ENCODE assay signal across 1 cellular context in the genomic region with DNA sequence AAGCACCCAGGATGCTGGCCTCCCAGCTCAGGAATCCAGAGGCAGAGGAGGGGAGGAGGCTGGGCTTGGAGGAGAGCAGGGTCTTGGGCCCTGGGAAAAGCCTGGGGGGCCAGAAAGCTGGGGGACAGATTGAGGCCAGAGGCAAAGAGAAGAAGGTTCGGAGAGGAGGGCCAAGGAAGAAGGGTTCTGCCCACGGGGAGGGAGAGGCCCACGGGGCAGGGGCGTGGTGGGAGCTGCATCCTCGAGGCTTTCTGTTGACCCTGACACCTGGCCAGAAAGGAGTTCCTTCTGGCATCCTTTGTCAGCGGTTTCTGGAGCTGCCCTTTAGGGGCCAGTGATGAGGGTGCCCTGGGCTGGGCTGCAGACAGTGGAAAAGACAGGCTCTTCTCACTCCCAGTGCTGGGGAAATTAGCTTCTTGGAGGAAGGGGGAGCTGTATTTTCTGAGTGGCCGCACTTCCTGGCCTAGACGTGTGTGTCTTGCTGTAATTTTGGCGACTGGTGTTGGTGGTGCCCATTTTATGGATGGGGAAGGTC.
TF ChIP-seq lines count a peak whose summit lies in the region.

No MANE protein-coding gene starts in this region.

TF ChIP-seq in GM23338, 12 proteins besides CTCF, POLR2A, EP300 and RAD21 (continued from another document):
- TF ChIP-seq, protein P1, sequence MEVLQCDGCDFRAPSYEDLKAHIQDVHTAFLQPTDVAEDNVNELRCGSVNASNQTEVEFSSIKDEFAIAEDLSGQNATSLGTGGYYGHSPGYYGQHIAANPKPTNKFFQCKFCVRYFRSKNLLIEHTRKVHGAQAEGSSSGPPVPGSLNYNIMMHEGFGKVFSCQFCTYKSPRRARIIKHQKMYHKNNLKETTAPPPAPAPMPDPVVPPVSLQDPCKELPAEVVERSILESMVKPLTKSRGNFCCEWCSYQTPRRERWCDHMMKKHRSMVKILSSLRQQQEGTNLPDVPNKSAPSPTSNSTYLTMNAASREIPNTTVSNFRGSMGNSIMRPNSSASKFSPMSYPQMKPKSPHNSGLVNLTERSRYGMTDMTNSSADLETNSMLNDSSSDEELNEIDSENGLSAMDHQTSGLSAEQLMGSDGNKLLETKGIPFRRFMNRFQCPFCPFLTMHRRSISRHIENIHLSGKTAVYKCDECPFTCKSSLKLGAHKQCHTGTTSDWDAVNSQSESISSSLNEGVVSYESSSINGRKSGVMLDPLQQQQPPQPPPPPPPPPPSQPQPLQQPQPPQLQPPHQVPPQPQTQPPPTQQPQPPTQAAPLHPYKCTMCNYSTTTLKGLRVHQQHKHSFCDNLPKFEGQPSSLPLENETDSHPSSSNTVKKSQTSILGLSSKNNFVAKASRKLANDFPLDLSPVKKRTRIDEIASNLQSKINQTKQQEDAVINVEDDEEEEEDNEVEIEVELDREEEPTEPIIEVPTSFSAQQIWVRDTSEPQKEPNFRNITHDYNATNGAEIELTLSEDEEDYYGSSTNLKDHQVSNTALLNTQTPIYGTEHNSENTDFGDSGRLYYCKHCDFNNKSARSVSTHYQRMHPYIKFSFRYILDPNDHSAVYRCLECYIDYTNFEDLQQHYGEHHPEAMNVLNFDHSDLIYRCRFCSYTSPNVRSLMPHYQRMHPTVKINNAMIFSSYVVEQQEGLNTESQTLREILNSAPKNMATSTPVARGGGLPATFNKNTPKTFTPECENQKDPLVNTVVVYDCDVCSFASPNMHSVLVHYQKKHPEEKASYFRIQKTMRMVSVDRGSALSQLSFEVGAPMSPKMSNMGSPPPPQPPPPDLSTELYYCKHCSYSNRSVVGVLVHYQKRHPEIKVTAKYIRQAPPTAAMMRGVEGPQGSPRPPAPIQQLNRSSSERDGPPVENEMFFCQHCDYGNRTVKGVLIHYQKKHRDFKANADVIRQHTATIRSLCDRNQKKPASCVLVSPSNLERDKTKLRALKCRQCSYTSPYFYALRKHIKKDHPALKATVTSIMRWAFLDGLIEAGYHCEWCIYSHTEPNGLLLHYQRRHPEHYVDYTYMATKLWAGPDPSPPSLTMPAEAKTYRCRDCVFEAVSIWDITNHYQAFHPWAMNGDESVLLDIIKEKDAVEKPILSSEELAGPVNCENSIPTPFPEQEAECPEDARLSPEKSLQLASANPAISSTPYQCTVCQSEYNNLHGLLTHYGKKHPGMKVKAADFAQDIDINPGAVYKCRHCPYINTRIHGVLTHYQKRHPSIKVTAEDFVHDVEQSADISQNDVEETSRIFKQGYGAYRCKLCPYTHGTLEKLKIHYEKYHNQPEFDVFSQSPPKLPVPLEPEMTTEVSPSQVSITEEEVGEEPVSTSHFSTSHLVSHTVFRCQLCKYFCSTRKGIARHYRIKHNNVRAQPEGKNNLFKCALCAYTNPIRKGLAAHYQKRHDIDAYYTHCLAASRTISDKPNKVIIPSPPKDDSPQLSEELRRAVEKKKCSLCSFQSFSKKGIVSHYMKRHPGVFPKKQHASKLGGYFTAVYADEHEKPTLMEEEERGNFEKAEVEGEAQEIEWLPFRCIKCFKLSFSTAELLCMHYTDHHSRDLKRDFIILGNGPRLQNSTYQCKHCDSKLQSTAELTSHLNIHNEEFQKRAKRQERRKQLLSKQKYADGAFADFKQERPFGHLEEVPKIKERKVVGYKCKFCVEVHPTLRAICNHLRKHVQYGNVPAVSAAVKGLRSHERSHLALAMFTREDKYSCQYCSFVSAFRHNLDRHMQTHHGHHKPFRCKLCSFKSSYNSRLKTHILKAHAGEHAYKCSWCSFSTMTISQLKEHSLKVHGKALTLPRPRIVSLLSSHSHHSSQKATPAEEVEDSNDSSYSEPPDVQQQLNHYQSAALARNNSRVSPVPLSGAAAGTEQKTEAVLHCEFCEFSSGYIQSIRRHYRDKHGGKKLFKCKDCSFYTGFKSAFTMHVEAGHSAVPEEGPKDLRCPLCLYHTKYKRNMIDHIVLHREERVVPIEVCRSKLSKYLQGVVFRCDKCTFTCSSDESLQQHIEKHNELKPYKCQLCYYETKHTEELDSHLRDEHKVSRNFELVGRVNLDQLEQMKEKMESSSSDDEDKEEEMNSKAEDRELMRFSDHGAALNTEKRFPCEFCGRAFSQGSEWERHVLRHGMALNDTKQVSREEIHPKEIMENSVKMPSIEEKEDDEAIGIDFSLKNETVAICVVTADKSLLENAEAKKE (CRISPR knock-in tag; IDR thresholded peaks at IDR 0.05) = no peak
- no peak for TF ChIP-seq JUNB (IDR thresholded peaks at IDR 0.05; ENCODE audit: unreplicated experiment)
- TF ChIP-seq EZH2 (IDR thresholded peaks at IDR 0.05; ENCODE audit: low read depth, unreplicated experiment) = no peak
- no peak for TF ChIP-seq NANOG (IDR thresholded peaks at IDR 0.05; ENCODE audit: borderline replicate concordance)
- no peak for TF ChIP-seq CREB1 (CRISPR knock-in tag; IDR thresholded peaks at IDR 0.05; ENCODE audit: low read depth)
